ENCODE assay signal across 1 cellular context in genomic region chr2:196399736-196400691, GRCh38.
TF ChIP-seq lines count a peak whose summit lies in the region.

No MANE protein-coding gene starts in this region.

TF ChIP-seq in GM23338, 12 proteins besides CTCF, POLR2A, EP300 and RAD21 (continued from another document):
- no peak for TF ChIP-seq REST (IDR thresholded peaks at IDR 0.05; ENCODE audit: unreplicated experiment)
- TF ChIP-seq EZH2phosphoT487 (IDR thresholded peaks at IDR 0.05; ENCODE audit: unreplicated experiment) = no peak
- no peak for TF ChIP-seq ZNF331 (CRISPR knock-in tag; IDR thresholded peaks at IDR 0.05; ENCODE audit: low read depth)
